ENCODE assay signal across 21 cellular contexts in the genomic region with DNA sequence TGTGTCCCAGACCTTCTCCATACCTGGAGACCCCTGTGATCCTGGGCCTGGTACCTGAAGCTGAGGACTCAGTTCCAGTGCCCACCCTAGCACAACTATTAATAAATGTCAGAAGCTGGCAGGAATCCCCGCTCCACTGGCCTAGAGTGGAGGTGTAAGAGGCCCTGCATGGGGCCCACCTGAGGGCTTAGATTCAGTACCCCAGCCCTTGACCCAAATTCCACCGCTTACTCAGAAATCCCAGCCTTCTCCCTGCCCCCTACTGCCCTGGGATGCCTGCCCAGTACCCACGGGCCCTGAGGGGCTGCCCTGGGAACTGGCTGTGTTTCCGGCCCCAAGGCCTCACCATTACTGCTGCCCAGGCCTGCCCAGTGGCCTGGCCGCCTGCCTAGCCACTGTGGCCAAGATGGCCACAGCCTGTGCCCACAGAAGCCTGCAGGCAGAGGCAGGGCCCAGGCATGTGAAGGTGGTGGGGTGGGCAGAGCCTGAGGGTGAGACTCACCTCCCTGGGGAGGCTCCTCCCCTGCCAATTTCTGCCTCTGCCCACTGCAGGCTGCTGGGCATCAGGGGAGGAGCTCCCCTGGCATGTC. TPM values are rescaled to one million over a fixed set of nuclear protein-coding genes. Genes with fewer than 3 reads are reported as not detected.
DNase-seq lines count a peak whose midpoint lies in the region; ATAC-seq, FAIRE-seq and TF ChIP-seq lines count a peak whose summit lies in the region.
"Had no signal": no experiment of that assay in that cellular context is flagged by ENCODE, and none has a peak within 500 bp of the region (broad histone marks: within the 10 kb centered on the region; RNA-seq: fewer than 3 reads in every experiment).

No MANE protein-coding gene starts in this region.

- 20 to 50% (median 44%) methylated on average over 1 to 5 of the region's 5 CpGs for WGBS in adrenal gland, 4 donors
- WGBS in upper lobe of left lung, 2 donors, result 50 to 70% methylated on average over 2 to 4 of the region's 5 CpGs

- intact Hi-C loops in adrenal gland (cut with DNase I) (no loop called here), lower lobe of right lung (cut with DNase I) (no loop called here)

- H3K27ac ChIP-seq in adrenal gland, result peak overlapping the region in 4 of 5 donors; percentile 41 to 79 (median 55)
- peak overlapping the region; percentile 73 for H3K27ac ChIP-seq in lower lobe of right lung
- H3K27ac ChIP-seq in upper lobe of left lung, result peak overlapping the region; percentile 61 to 99 (median 69)
- no peak overlapping the region for H3K27ac ChIP-seq in neural progenitor cell
- H3K27ac ChIP-seq: HL-60, tibial nerve had no signal

- TF ChIP-seq CTCF in adrenal gland (IDR thresholded peaks at IDR 0.05) (no peak), lower lobe of right lung (IDR thresholded peaks at IDR 0.05) (no peak), upper lobe of left lung (IDR thresholded peaks at IDR 0.05) (no peak), neural progenitor cell (IDR thresholded peaks at IDR 0.05) (no peak)

- H3K4me3 ChIP-seq in adrenal gland, result no peak overlapping the region
- H3K4me3 ChIP-seq in lower lobe of right lung, result no peak overlapping the region
- H3K4me3 ChIP-seq in upper lobe of left lung, result no peak overlapping the region
- H3K4me3 ChIP-seq in neural progenitor cell, result no peak overlapping the region
- H3K4me3 ChIP-seq: esophagus squamous epithelium, lung, tibial nerve had no signal

- peaks cover 32% of the 10 kb centered on the region for H3K27me3 Mint-ChIP-seq in neural progenitor cell (ENCODE audit: insufficient read depth, low read depth)

- H3K9me3 ChIP-seq in adrenal gland (replicated peaks in 1 of 3) (no peaks in the 10 kb centered on the region), lower lobe of right lung (no peaks in the 10 kb centered on the region), upper lobe of left lung (no peaks in the 10 kb centered on the region), neural progenitor cell (ENCODE audit: low read depth) (no peaks in the 10 kb centered on the region)
- H3K9me3 ChIP-seq: esophagus squamous epithelium, tibial nerve had no signal

- no peak overlapping the region for H3K4me3 Mint-ChIP-seq in neural progenitor cell
- H3K4me3 Mint-ChIP-seq: activated naive CD8-positive, alpha-beta T cell; activated T-cell treated with anti-CD3 and anti-CD28 coated beads, Interleukin-2, amount 50 U/mL, for 72 hours; stimulated activated effector memory CD8-positive, alpha-beta T cell treated with anti-CD3 and anti-CD28 coated beads, Interleukin-12 subunit alpha, Interleukin-12 subunit beta, amount 100 ng/mL, for 72 hours had no signal

- DNase-seq in H54 (ENCODE audit: insufficient read length, low spot score) (peak; percentile 89), adrenal gland (peak; percentile 60 to 77 (median 69)), lower lobe of right lung (peak; percentile 71), upper lobe of left lung (peak in 1 of 2 donors; percentile 70), neural progenitor cell (ENCODE audit: low spot score) (no peak), D341Med (ENCODE audit: low spot score) (no peak)
- DNase-seq in activated naive CD4-positive, alpha-beta T cell treated with anti-CD3 and anti-CD28 coated beads, Interleukin-2, amount 50 U/mL, for 16 hours, result no peak
- DNase-seq: activated CD8-positive, alpha-beta memory T cell treated with anti-CD3 and anti-CD28 coated beads for 24 hours; activated T-cell treated with anti-CD3 and anti-CD28 coated beads, Interleukin-2, amount 50 U/mL, for 72 hours; COR-L47; esophagus squamous epithelium; naive thymus-derived CD8-positive, alpha-beta T cell; NCI-H2081; NCI-H524; T-helper 2 cell had no signal

- H3K36me3 ChIP-seq in adrenal gland (replicated peaks in 1 of 2), result no peaks in the 10 kb centered on the region
- no peaks in the 10 kb centered on the region for H3K36me3 ChIP-seq in lower lobe of right lung
- no peaks in the 10 kb centered on the region for H3K36me3 ChIP-seq in upper lobe of left lung
- H3K36me3 ChIP-seq in neural progenitor cell, result no peaks in the 10 kb centered on the region
- H3K36me3 ChIP-seq: esophagus squamous epithelium, tibial nerve had no signal

- peak; percentile 34 to 42 for ATAC-seq in lower lobe of right lung
- ATAC-seq in upper lobe of left lung (ENCODE audit: low FRiP score in 2 of 2), result peak in 1 of 2 donors; percentile 63
- ATAC-seq: activated CD4-positive, CD25-positive, alpha-beta regulatory T cell treated with anti-CD3 and anti-CD28 coated beads, Interleukin-2, amount 50 U/mL, for 24 hours; activated T-cell treated with anti-CD3 and anti-CD28 coated beads, Interleukin-2, amount 50 U/mL, for 72 hours; naive thymus-derived CD8-positive, alpha-beta T cell; stimulated activated effector memory CD8-positive, alpha-beta T cell treated with anti-CD3 and anti-CD28 coated beads, Interleukin-12 subunit alpha, Interleukin-12 subunit beta, amount 100 ng/mL, for 72 hours had no signal

- peaks cover 9% of the 10 kb centered on the region for H3K4me1 Mint-ChIP-seq in neural progenitor cell

- H3K27me3 ChIP-seq in adrenal gland (no peaks in the 10 kb centered on the region), lower lobe of right lung (ENCODE audit: low read depth) (peaks cover 11% of the 10 kb centered on the region), upper lobe of left lung (no peaks in the 10 kb centered on the region), neural progenitor cell (peaks cover 34% of the 10 kb centered on the region)

- H3K9ac ChIP-seq in neural progenitor cell, result no peak overlapping the region

- H3K4me1 ChIP-seq in adrenal gland (replicated peaks in 1 of 2) (peaks cover 59 to 91% of the 10 kb centered on the region in 2 donors), lower lobe of right lung (peaks cover 75% of the 10 kb centered on the region), upper lobe of left lung (peaks cover 13 to 89% (median 72%) of the 10 kb centered on the region in 4 donors), neural progenitor cell (peaks cover 8% of the 10 kb centered on the region)

- H4K20me1 ChIP-seq in neural progenitor cell (ENCODE audit: low read depth), result no peaks in the 10 kb centered on the region

- no peak overlapping the region for H2AFZ ChIP-seq in neural progenitor cell (replicated peaks)

- H3K36me3 Mint-ChIP-seq in neural progenitor cell, result no peaks in the 10 kb centered on the region
- H3K36me3 Mint-ChIP-seq: activated naive CD8-positive, alpha-beta T cell; naive thymus-derived CD8-positive, alpha-beta T cell; stimulated activated effector memory CD8-positive, alpha-beta T cell treated with anti-CD3 and anti-CD28 coated beads, Interleukin-12 subunit alpha, Interleukin-12 subunit beta, amount 100 ng/mL, for 72 hours had no signal

- no peaks in the 10 kb centered on the region for H3F3A ChIP-seq in neural progenitor cell (ENCODE audit: low read depth)

- no peak overlapping the region for H3K27ac Mint-ChIP-seq in neural progenitor cell
- H3K27ac Mint-ChIP-seq: activated naive CD8-positive, alpha-beta T cell; activated T-cell treated with anti-CD3 and anti-CD28 coated beads, Interleukin-2, amount 50 U/mL, for 72 hours; naive thymus-derived CD8-positive, alpha-beta T cell; stimulated activated effector memory CD8-positive, alpha-beta T cell treated with anti-CD3 and anti-CD28 coated beads, Interleukin-12 subunit alpha, Interleukin-12 subunit beta, amount 100 ng/mL, for 72 hours had no signal

- TF ChIP-seq EP300 in upper lobe of left lung (IDR thresholded peaks at IDR 0.05), result peak in 1 of 4 donors; percentile 39

- H3K4me2 ChIP-seq in neural progenitor cell, result no peak overlapping the region

- H3K79me2 ChIP-seq in neural progenitor cell (ENCODE audit: low read depth), result no peaks in the 10 kb centered on the region

- H3K9me3 Mint-ChIP-seq in neural progenitor cell, result no peaks in the 10 kb centered on the region
- H3K9me3 Mint-ChIP-seq: activated T-cell treated with anti-CD3 and anti-CD28 coated beads, Interleukin-2, amount 50 U/mL, for 72 hours; naive thymus-derived CD8-positive, alpha-beta T cell; stimulated activated effector memory CD8-positive, alpha-beta T cell treated with anti-CD3 and anti-CD28 coated beads, Interleukin-12 subunit alpha, Interleukin-12 subunit beta, amount 100 ng/mL, for 72 hours had no signal

- TF ChIP-seq POLR2A in H54 (IDR thresholded peaks at IDR 0.05; ENCODE audit: low read depth, low read length) (no peak), adrenal gland (IDR thresholded peaks at IDR 0.05) (no peak), upper lobe of left lung (IDR thresholded peaks at IDR 0.05) (peak in 1 of 4 donors; percentile 21)

- no peak for FAIRE-seq in H54 (lab: Jason Lieb, UNC)

RNA-seq across cellular contexts. Expression of a gene that starts 6.2 kb away (rescaled TPM):
- total RNA-seq in adrenal gland (100 to 1,000 TPM in 1 of 8 donors, 10 to 100 TPM in 7; 25.8 to 156 (median 53.7) TPM), lower lobe of right lung (103 TPM), upper lobe of left lung (100 to 1,000 TPM in 1 of 6 donors, 10 to 100 TPM in 5; 57.7 to 116 (median 67.9) TPM), neural progenitor cell (ENCODE audit: low replicate concordance) (4.9 and 8.9 TPM in 2 replicates)
- polyA plus RNA-seq in adrenal gland, result 10 to 100 TPM; 34.7 to 78.7 (median 38.2) TPM

RNA-seq across cellular contexts. Expression of a gene that starts 24.6 kb away (rescaled TPM):
- 10 to 100 TPM; 12.9 to 34.5 (median 22.9) TPM for total RNA-seq in adrenal gland
- 10 to 100 TPM in 2 of 3 donors, 1 to 10 TPM in 1; 6.7 to 24.1 (median 13.0) TPM for polyA plus RNA-seq in adrenal gland
- total RNA-seq in lower lobe of right lung, result 18.3 TPM
- 10 to 100 TPM in 4 of 6 donors, 1 to 10 TPM in 2; 5.1 to 19.9 (median 12.8) TPM for total RNA-seq in upper lobe of left lung
- 17.0 and 17.2 TPM in 2 replicates for total RNA-seq in neural progenitor cell (ENCODE audit: low replicate concordance)

Comparison
In these comparisons a context has a peak if more than half of its experiments do, and no peak if none do; other contexts are left out.
1. DNase-seq: peak in H54 (single experiment), adrenal gland (7 of 7) and lower lobe of right lung (single experiment); none in activated naive CD4-positive, alpha-beta T cell treated with anti-CD3 and anti-CD28 coated beads, Interleukin-2, amount 50 U/mL, for 16 hours (single experiment), neural progenitor cell (single experiment) and D341Med (single experiment).